Comparison of ENCODE assay signal across 19 cellular contexts in genomic region chr3:101842935-101843330, GRCh38.
"Had no signal": no experiment of that assay in that cellular context is flagged by ENCODE, and none has a peak within 500 bp of the region (broad histone marks: within the 10 kb centered on the region; RNA-seq: fewer than 3 reads in every experiment).

No MANE protein-coding gene starts in this region.

- H3K4me2 ChIP-seq: hepatocyte had no signal

- H3K9me3 Mint-ChIP-seq: type B pancreatic cell had no signal

- H3K4me3 ChIP-seq: cardiac muscle cell, colonic mucosa, hepatocyte, lower lobe of right lung, mucosa of descending colon, spleen had no signal

- H3K27ac ChIP-seq: colonic mucosa, epithelial cell of prostate, hepatocyte, lower lobe of right lung had no signal

- H3K27ac Mint-ChIP-seq: activated CD8-positive, alpha-beta T cell treated with anti-CD3 and anti-CD28 coated beads, Interleukin-2, amount 10 ng/mL, durations not matched to agents 7 days and 5 days; type B pancreatic cell had no signal

- H2AFZ ChIP-seq: hepatocyte had no signal

- ATAC-seq: activated CD8-positive, alpha-beta T cell treated with anti-CD3 and anti-CD28 coated beads, Interleukin-2, amount 10 ng/mL, durations not matched to agents 7 days and 5 days; lower lobe of right lung; mucosa of descending colon; naive thymus-derived CD8-positive, alpha-beta T cell; sciatic nerve had no signal

- H3K27me3 ChIP-seq: cardiac muscle cell, colonic mucosa, hepatocyte, spleen had no signal

- DNase-seq: activated CD4-positive, alpha-beta T cell treated with anti-CD3 and anti-CD28 coated beads for 4 hours; activated CD8-positive, alpha-beta T cell treated with anti-CD3 and anti-CD28 coated beads, Interleukin-2, amount 10 ng/mL, durations not matched to agents 7 days and 5 days; activated naive CD4-positive, alpha-beta T cell treated with Interleukin-2 at 50 U/mL for 16 hours; colonic mucosa; effector CD8-positive, alpha-beta T cell; lower lobe of right lung; mucosa of descending colon; naive thymus-derived CD8-positive, alpha-beta T cell; occipital lobe; spleen; stimulated activated CD4-positive, alpha-beta T cell treated with anti-CD3 and anti-CD28 coated beads, Interleukin-2, amount 100 ng/mL, for 24 hours; stimulated activated naive CD4-positive, alpha-beta T cell; substantia nigra; T-helper 9 cell had no signal

- H3K36me3 ChIP-seq: cardiac muscle cell, colonic mucosa, lower lobe of right lung, spleen had no signal

- H3K27me3 Mint-ChIP-seq: naive thymus-derived CD8-positive, alpha-beta T cell; type B pancreatic cell had no signal

- H3K9me3 ChIP-seq: colonic mucosa, lower lobe of right lung, mucosa of descending colon had no signal

- H3K4me3 Mint-ChIP-seq: activated CD8-positive, alpha-beta T cell treated with anti-CD3 and anti-CD28 coated beads, Interleukin-2, amount 10 ng/mL, durations not matched to agents 7 days and 5 days; naive thymus-derived CD8-positive, alpha-beta T cell; type B pancreatic cell had no signal
